ENCODE assay signal across 20 cellular contexts in the genomic region with DNA sequence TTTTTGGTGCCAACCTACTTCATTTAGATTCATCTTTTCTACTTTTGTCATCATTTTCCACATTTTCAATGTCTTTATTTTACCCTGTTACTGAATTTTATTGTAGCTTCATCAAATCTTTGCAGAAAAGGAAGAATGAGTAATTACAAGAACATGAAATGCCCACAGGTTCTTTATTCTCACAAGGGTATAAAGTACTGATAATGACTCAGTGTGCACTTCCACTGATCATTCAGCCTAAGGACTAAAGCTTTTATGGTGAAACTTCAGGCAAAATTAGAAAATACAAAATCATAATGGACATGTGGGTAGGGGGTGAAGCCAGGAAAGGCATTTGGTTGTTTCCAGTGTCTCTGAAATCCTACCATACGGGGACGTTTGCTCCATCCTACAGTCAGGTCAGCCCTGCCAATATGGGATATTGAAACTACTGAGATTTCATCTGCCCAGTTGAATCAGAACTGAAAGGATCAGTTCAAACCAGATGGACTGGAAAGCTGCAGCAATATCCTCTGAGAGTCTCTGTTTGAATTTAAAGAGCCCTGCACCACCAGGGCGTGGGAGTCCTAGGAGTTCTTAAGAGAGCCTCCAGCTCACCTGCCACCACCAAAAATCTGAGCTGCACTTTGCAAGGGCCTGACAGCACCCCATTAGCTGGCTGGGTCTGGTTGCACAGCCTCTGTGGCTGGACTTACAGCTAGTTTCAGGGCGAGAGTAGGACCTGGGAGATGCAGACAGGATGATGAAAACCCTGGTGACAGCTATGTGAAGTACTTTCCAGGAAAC.
DNase-seq lines count a peak whose midpoint lies in the region; ATAC-seq and TF ChIP-seq lines count a peak whose summit lies in the region.
"Had no signal": no experiment of that assay in that cellular context is flagged by ENCODE, and none has a peak within 500 bp of the region (broad histone marks: within the 10 kb centered on the region; RNA-seq: fewer than 3 reads in every experiment).

No MANE protein-coding gene starts in this region.

- no peaks in the 10 kb centered on the region for H3K4me1 ChIP-seq in heart left ventricle
- H3K4me1 ChIP-seq in vagina, result no peaks in the 10 kb centered on the region
- H3K4me1 ChIP-seq: ascending aorta, SJCRH30 had no signal

- DNase-seq in T1000 (lab: John Stamatoyannopoulos, UW), result no peak
- DNase-seq in heart left ventricle, result no peak
- DNase-seq in vagina (ENCODE audit: extremely low spot score in 2 of 2), result no peak
- DNase-seq in NCI-H1417 (lab: John Stamatoyannopoulos, UW), result no peak
- DNase-seq: activated CD4-positive, alpha-beta memory T cell treated with anti-CD3 and anti-CD28 coated beads for 36 hours; activated naive CD4-positive, alpha-beta T cell treated with anti-CD3 and anti-CD28 coated beads, Interleukin-2, amount 10 ng/mL, durations not matched to agents 7 days and 5 days; AML-193; DMS79; effector memory CD8-positive, alpha-beta T cell; H7; NCI-H187 treated with DMSO at 0.1 percent for 48 hours; NCI-H345; SJCRH30; stimulated activated naive B cell treated with anti-CD40 and anti-IgM and Interleukin-4, amounts not matched to agents 10 μg/mL and 1 μg/mL and 100 μg/mL, for 72 hours had no signal

- intact Hi-C loops in heart left ventricle (cut with DNase I), result no loop called here
- intact Hi-C loops in vagina (cut with DNase I), result no loop called here

- H3K27ac ChIP-seq in heart left ventricle, result no peak overlapping the region
- no peak overlapping the region for H3K27ac ChIP-seq in vagina
- H3K27ac ChIP-seq: ascending aorta, SJCRH30, VCaP had no signal

- no peak for TF ChIP-seq POLR2A in heart left ventricle (IDR thresholded peaks at IDR 0.05)
- no peak for TF ChIP-seq POLR2A in vagina (IDR thresholded peaks at IDR 0.05)

- H3K27me3 ChIP-seq in heart left ventricle (peaks cover 0 to 32% (median 0%) of the 10 kb centered on the region in 9 donors), vagina (no peaks in the 10 kb centered on the region)
- H3K27me3 ChIP-seq: ascending aorta, SJCRH30 had no signal

- H3K36me3 ChIP-seq in heart left ventricle (no peaks in the 10 kb centered on the region), vagina (no peaks in the 10 kb centered on the region)
- H3K36me3 ChIP-seq: ascending aorta, SJCRH30 had no signal

- 64 to 74% (median 68%) methylated on average over 3 to 4 of the region's 4 CpGs for WGBS in heart left ventricle, 4 donors

- H3K9me3 ChIP-seq in heart left ventricle (peaks cover 0 to 4% (median 0%) of the 10 kb centered on the region in 12 donors), vagina (no peaks in the 10 kb centered on the region)
- H3K9me3 ChIP-seq: ascending aorta had no signal

- H3K4me3 ChIP-seq in heart left ventricle (no peak overlapping the region), vagina (no peak overlapping the region)
- H3K4me3 ChIP-seq: ascending aorta, SJCRH30 had no signal

- TF ChIP-seq CTCF in heart left ventricle (IDR thresholded peaks at IDR 0.05) (no peak), vagina (IDR thresholded peaks at IDR 0.05) (no peak)

- ATAC-seq in GM18909 (IDR thresholded peaks at IDR 0.05; ENCODE audit: poor library complexity, unreplicated experiment), result peak; percentile 67
- peak; percentile 54 for ATAC-seq in GM21786 (IDR thresholded peaks at IDR 0.05; ENCODE audit: unreplicated experiment)
- peak; percentile 52 for ATAC-seq in HG03378 (IDR thresholded peaks at IDR 0.05; ENCODE audit: unreplicated experiment)
- no peak for ATAC-seq in heart left ventricle
- ATAC-seq: effector memory CD8-positive, alpha-beta T cell; natural killer cell treated with Interleukin-12 subunit alpha and Interleukin-12 subunit beta and Interleukin-15 and Interleukin-18, amount 100 ng/mL, for 72 hours; stimulated activated naive B cell treated with anti-CD40 and anti-IgM and Interleukin-4, amounts not matched to agents 10 μg/mL and 1 μg/mL and 100 μg/mL, for 72 hours had no signal

Comparison
In these comparisons a context has a peak if more than half of its experiments do, and no peak if none do; other contexts are left out.
1. ATAC-seq: peak in GM18909 (single experiment), GM21786 (single experiment) and HG03378 (single experiment); none in heart left ventricle (0 of 4).